ENCODE assay signal across 8 cellular contexts in the genomic region with DNA sequence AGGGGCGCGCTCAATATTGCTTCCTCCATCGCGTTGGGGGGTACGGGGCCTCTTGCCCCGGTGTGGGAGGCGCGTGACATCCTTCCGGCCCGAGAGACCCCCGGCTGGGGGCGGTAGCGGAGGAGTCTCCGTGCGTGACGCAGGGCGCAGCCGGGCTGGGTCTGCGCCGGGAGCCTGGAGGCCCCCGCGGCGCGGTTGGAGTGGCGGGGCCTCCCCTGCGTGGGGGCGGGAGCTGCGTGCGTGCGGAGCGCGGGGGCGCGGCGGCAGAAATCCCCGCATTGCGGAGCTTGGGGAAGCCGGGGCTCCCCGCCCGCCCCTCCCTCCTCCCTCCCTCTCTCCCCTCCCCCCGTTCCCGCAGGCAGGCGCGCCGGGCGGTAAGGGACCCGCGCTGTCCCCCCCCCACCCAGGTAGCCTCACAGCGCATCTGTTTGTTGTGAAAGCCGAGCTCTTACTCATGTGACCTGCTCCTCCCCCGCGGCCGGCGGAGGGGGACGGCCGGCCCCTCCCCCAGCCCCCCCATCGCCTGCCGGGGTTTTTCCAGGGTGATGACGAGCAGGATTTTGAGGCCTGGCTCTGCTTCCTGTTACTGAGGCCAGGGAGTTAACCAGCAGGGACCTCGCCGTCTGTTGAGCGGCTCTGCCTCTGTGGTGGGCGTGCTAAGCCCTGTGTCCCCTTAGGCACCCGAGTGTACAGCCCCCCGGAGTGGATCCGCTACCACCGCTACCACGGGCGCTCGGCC. TPM values are rescaled to one million over a fixed set of nuclear protein-coding genes. Genes with fewer than 3 reads are reported as not detected.
DNase-seq lines count a peak whose midpoint lies in the region; ATAC-seq, FAIRE-seq and TF ChIP-seq lines count a peak whose summit lies in the region.

No MANE protein-coding gene starts in this region.

- TF ChIP-seq POLR2A in GM12892 (IDR thresholded peaks at IDR 0.05; ENCODE audit: low read depth, low read length): peak; percentile 66

- H3K9me3 Mint-ChIP-seq in MCF 10A (ENCODE audit: unreplicated experiment): no peaks in the 10 kb centered on the region

- H3K27me3 Mint-ChIP-seq in MCF 10A (ENCODE audit: insufficient read depth, unreplicated experiment): no peaks in the 10 kb centered on the region

- intact Hi-C loops in MCF 10A (cut with micrococcal nuclease): loop anchor here (1.0 kb wide), 1 partner anchor 31 kb away; no protein-coding TSS in a partner anchor

- H3K27ac Mint-ChIP-seq in MCF 10A (ENCODE audit: low read depth, unreplicated experiment): peak overlapping the region; percentile 77

- peaks cover 52% of the 10 kb centered on the region for H3K36me3 Mint-ChIP-seq in MCF 10A (ENCODE audit: insufficient read depth, unreplicated experiment)

- H3K4me1 Mint-ChIP-seq in MCF 10A (ENCODE audit: insufficient read depth, unreplicated experiment): peaks cover 12% of the 10 kb centered on the region

- ATAC-seq in GM21526 (IDR thresholded peaks at IDR 0.05; ENCODE audit: low FRiP score, unreplicated experiment): no peak

- H3K4me3 ChIP-seq in WI38 (ENCODE audit: low read depth, low read length) (peak overlapping the region; percentile 75), iPS-18c (ENCODE audit: insufficient read depth, low read depth, low read length) (peak overlapping the region; percentile 83), skeletal muscle cell (ENCODE audit: low read depth, low read length) (peak overlapping the region; percentile 68)

- H3K9me3 ChIP-seq in iPS-18c (ENCODE audit: control insufficient read depth, insufficient read depth, low read length): no peaks in the 10 kb centered on the region

- TF ChIP-seq CTCF in WI38 (IDR thresholded peaks at IDR 0.05; ENCODE audit: low read depth, low read length) (no peak), MCF 10A (IDR thresholded peaks at IDR 0.05; ENCODE audit: unreplicated experiment) (no peak)

- no TSS peak for BruUV-seq in MCF 10A (replicated peaks; lab: Mats Ljungman, UMichigan)

- FAIRE-seq in GM12892 (lab: Jason Lieb, UNC): peak; percentile 92

- POLR2A ChIA-PET in MCF 10A (lab: Yijun Ruan, JAX): interaction anchor here (0.9 to 6.1 kb wide), 9 partner anchors 9 to 196 kb away, joined by 3 to 73 read pairs (median 13); no protein-coding TSS in a partner anchor

- H3K4me3 Mint-ChIP-seq in MCF 10A (ENCODE audit: unreplicated experiment): peak overlapping the region; percentile 90

- CTCF ChIA-PET in MCF 10A (lab: Yijun Ruan, JAX): interaction anchor here (0.9 to 1.9 kb wide), 5 partner anchors 10 to 68 kb away, joined by 3 to 12 read pairs (median 4); no protein-coding TSS in a partner anchor

- DNase-seq in GM12892 (ENCODE audit: insufficient read length) (peak; percentile 75), NCI-H1694 treated with DMSO at 0.1 percent for 48 hours (lab: John Stamatoyannopoulos, UW) (peak; percentile 31), MCF 10A (ENCODE audit: unreplicated experiment) (peak; percentile 93), skeletal muscle cell (ENCODE audit: low read depth) (peak; percentile 71)
- DNase-seq in NK-92 treated with Interleukin-12 subunit alpha and Interleukin-12 subunit beta, amount 100 ng/mL, for 24 hours (lab: John Stamatoyannopoulos, UW): no peak

RNA-seq across cellular contexts. Expression of a gene that starts 1.6 kb away (rescaled TPM):
- 17.4 TPM for polyA plus RNA-seq in GM12892 (2012; ENCODE audit: missing spikeins)
- 56.3 and 73.5 TPM in 2 replicates for total RNA-seq in MCF 10A (2022)

RNA-seq across cellular contexts. Expression of a gene that starts 43.7 kb away (rescaled TPM):
- polyA plus RNA-seq in GM12892 (2012; ENCODE audit: missing spikeins): 16.7 TPM
- total RNA-seq in MCF 10A (2022): 70.7 and 107 TPM in 2 replicates

RNA-seq across cellular contexts. Expression of a gene that starts 43.9 kb away (rescaled TPM):
- polyA plus RNA-seq in GM12892 (2012; ENCODE audit: missing spikeins): 4.9 TPM
- 16.6 and 18.2 TPM in 2 replicates for total RNA-seq in MCF 10A (2022)

RNA-seq across cellular contexts. Expression of a gene that starts 50.4 kb away (rescaled TPM):
- 0.08 TPM for polyA plus RNA-seq in GM12892 (2012; ENCODE audit: missing spikeins)
- total RNA-seq in MCF 10A (2022): not detected in 2 replicates
